In the genomic region with DNA sequence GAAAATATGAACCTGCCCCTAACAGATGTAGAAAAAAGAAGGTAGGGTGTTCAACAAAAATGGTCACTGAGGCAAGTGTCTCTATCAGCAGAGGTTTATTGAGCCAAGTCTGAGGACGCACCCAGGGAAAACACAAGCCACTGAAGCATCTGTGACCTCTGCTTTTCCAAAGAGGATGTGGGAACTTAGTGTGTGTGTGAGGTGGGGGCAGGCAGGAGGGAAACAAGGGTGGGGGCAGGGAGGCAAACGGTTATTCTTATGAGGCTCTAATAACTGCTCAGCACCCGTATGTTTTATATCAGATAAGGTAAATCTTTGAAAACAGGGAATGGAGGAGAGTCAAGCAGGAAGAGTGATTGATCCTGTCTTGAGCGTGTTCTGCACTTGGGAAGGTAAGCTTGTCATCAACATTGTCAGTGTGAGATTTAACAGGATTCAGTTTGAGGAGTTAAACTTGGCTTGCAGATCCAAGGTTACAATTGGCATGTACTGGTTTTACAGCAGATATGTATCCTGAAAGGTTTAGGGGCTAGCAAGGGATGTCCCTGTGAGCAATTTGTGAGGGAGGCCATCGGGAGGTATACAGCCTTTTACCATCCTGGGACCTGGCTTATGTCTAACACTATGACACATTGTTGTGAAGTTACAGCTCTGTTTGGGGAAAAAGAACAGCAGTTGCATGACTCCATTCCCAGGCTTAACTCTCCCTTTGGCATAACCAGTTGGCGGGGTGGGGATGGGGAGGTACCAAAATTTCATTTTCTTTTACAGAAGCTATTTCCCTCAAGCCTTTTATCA, we compare ENCODE assay signal across 1 cellular context.
TF ChIP-seq lines count a peak whose summit lies in the region.

No MANE protein-coding gene starts in this region.

TF ChIP-seq in A549, 52 proteins besides CTCF, POLR2A, EP300 and RAD21 (continued from another document):
- TF ChIP-seq, protein P1, sequence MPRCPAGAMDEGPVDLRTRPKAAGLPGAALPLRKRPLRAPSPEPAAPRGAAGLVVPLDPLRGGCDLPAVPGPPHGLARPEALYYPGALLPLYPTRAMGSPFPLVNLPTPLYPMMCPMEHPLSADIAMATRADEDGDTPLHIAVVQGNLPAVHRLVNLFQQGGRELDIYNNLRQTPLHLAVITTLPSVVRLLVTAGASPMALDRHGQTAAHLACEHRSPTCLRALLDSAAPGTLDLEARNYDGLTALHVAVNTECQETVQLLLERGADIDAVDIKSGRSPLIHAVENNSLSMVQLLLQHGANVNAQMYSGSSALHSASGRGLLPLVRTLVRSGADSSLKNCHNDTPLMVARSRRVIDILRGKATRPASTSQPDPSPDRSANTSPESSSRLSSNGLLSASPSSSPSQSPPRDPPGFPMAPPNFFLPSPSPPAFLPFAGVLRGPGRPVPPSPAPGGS (IDR thresholded peaks at IDR 0.05): no peak
- TF ChIP-seq NR3C1 (IDR thresholded peaks at IDR 0.05) (no peak), RARB (CRISPR knock-in tag; IDR thresholded peaks at IDR 0.05) (no peak), SMC3 (IDR thresholded peaks at IDR 0.05) (no peak), HOXB5 (CRISPR knock-in tag; IDR thresholded peaks at IDR 0.05) (no peak), FOSL2 (IDR thresholded peaks at IDR 0.05) (no peak), FOSL2 (CRISPR knock-in tag; IDR thresholded peaks at IDR 0.05) (no peak), MYC (IDR thresholded peaks at IDR 0.05; ENCODE audit: borderline replicate concordance, low read length) (no peak), CEBPB (IDR thresholded peaks at IDR 0.05) (no peak), ZC3H11A (IDR thresholded peaks at IDR 0.05) (no peak), BHLHE40 (IDR thresholded peaks at IDR 0.05; ENCODE audit: low read depth, low read length) (no peak), CHD4 (IDR thresholded peaks at IDR 0.05; ENCODE audit: borderline replicate concordance) (no peak), CHD2 (IDR thresholded peaks at IDR 0.05; ENCODE audit: low read length, partially characterized antibody) (no peak), HOXB13 (CRISPR knock-in tag; IDR thresholded peaks at IDR 0.05; ENCODE audit: low read depth) (no peak)
- TF ChIP-seq, protein P2, sequence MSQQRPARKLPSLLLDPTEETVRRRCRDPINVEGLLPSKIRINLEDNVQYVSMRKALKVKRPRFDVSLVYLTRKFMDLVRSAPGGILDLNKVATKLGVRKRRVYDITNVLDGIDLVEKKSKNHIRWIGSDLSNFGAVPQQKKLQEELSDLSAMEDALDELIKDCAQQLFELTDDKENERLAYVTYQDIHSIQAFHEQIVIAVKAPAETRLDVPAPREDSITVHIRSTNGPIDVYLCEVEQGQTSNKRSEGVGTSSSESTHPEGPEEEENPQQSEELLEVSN (IDR thresholded peaks at IDR 0.05; ENCODE audit: borderline replicate concordance, low read depth): no peak
- TF ChIP-seq, protein P3, sequence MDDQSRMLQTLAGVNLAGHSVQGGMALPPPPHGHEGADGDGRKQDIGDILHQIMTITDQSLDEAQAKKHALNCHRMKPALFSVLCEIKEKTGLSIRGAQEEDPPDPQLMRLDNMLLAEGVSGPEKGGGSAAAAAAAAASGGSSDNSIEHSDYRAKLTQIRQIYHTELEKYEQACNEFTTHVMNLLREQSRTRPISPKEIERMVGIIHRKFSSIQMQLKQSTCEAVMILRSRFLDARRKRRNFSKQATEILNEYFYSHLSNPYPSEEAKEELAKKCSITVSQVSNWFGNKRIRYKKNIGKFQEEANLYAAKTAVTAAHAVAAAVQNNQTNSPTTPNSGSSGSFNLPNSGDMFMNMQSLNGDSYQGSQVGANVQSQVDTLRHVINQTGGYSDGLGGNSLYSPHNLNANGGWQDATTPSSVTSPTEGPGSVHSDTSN (IDR thresholded peaks at IDR 0.05): no peak
- TF ChIP-seq, protein P4, sequence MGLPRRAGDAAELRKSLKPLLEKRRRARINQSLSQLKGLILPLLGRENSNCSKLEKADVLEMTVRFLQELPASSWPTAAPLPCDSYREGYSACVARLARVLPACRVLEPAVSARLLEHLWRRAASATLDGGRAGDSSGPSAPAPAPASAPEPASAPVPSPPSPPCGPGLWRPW (IDR thresholded peaks at IDR 0.05): no peak; the same call in 1 of the 2 replicates
